ENCODE assay signal across 9 cellular contexts in genomic region chr1:145999321-146000024, GRCh38. TPM values are rescaled to one million over a fixed set of nuclear protein-coding genes. Genes with fewer than 3 reads are reported as not detected.
DNase-seq lines count a peak whose midpoint lies in the region; ATAC-seq and TF ChIP-seq lines count a peak whose summit lies in the region.
"Had no signal": no experiment of that assay in that cellular context is flagged by ENCODE, and none has a peak within 500 bp of the region (broad histone marks: within the 10 kb centered on the region; RNA-seq: fewer than 3 reads in every experiment).

No MANE protein-coding gene starts in this region.

- TF ChIP-seq POLR2A in right lobe of liver (IDR thresholded peaks at IDR 0.05), result peak; percentile 75
- peak; percentile 41 to 43 for TF ChIP-seq POLR2A in uterus (IDR thresholded peaks at IDR 0.05)

- peak overlapping the region; percentile 39 to 98 (median 88) for H3K27ac ChIP-seq in right lobe of liver
- H3K27ac ChIP-seq in uterus, result peak overlapping the region; percentile 96 to 100

- H3K4me1 Mint-ChIP-seq in activated naive CD8-positive, alpha-beta T cell treated with anti-CD3 and anti-CD28 coated beads, Interleukin-2, amount 50 U/mL, for 24 hours, result peaks cover 60% of the 10 kb centered on the region

- TF ChIP-seq CTCF in right lobe of liver (IDR thresholded peaks at IDR 0.05) (no peak), uterus (IDR thresholded peaks at IDR 0.05) (no peak)

- peaks cover 0 to 11% (median 8%) of the 10 kb centered on the region in 4 donors for H3K36me3 ChIP-seq in right lobe of liver
- H3K36me3 ChIP-seq in uterus, result no peaks in the 10 kb centered on the region

- H3K27me3 ChIP-seq in right lobe of liver (no peaks in the 10 kb centered on the region), uterus (no peaks in the 10 kb centered on the region)

- H3K9me3 ChIP-seq in right lobe of liver, result no peaks in the 10 kb centered on the region
- H3K9me3 ChIP-seq in uterus, result no peaks in the 10 kb centered on the region

- intact Hi-C loops in Right ventricle myocardium inferior (cut with DNase I) (loop anchor here (1.0 kb wide), 1 partner anchor 20 kb away; no protein-coding TSS in a partner anchor), cardiac septum (cut with DNase I) (loop anchor here (5.0 kb wide), 1 partner anchor 37 kb away; the partner anchor contains the start of genes ANKRD34A and POLR3GL), right lobe of liver (cut with DNase I) (no loop called here), uterus (cut with DNase I; ENCODE audit: low total_unique reads) (no loop called here)

- no peak for DNase-seq in Right ventricle myocardium inferior (ENCODE audit: missing footprints)
- no peak for DNase-seq in cardiac septum (ENCODE audit: low spot score)
- DNase-seq in activated naive CD8-positive, alpha-beta T cell treated with anti-CD3 and anti-CD28 coated beads, Interleukin-2, amount 50 U/mL, for 24 hours, result no peak
- peak; percentile 51 to 81 (median 67) for DNase-seq in right lobe of liver
- peak; percentile 67 to 77 for DNase-seq in uterus
- no peak for DNase-seq in OCI-M2 (lab: John Stamatoyannopoulos, UW; ENCODE audit: unreplicated experiment)
- DNase-seq in iPS-NIHi7 (ENCODE audit: extremely low spot score), result no peak

- H3K4me3 Mint-ChIP-seq in activated naive CD8-positive, alpha-beta T cell treated with anti-CD3 and anti-CD28 coated beads, Interleukin-2, amount 50 U/mL, for 24 hours, result peak overlapping the region; percentile 85

- peak overlapping the region; percentile 91 for H3K27ac Mint-ChIP-seq in activated naive CD8-positive, alpha-beta T cell treated with anti-CD3 and anti-CD28 coated beads, Interleukin-2, amount 50 U/mL, for 24 hours

- H3K4me3 ChIP-seq in right lobe of liver, result peak overlapping the region in 2 of 3 donors; percentile 3 to 4
- peak overlapping the region; percentile 4 to 60 for H3K4me3 ChIP-seq in uterus

- 10% methylated on average over 5 of the region's 5 CpGs for WGBS in right lobe of liver (ENCODE audit: insufficient coverage, low coverage, low lambda C conversion rate, missing lambda C conversion rate)

- H3K36me3 Mint-ChIP-seq in activated naive CD8-positive, alpha-beta T cell treated with anti-CD3 and anti-CD28 coated beads, Interleukin-2, amount 50 U/mL, for 24 hours (ENCODE audit: low read depth), result peaks cover 17% of the 10 kb centered on the region

- ATAC-seq in Right ventricle myocardium inferior (peak; percentile 41), right lobe of liver (peak; percentile 56 to 65 (median 63)), GM19452 (IDR thresholded peaks at IDR 0.05; ENCODE audit: unreplicated experiment) (no peak)
- ATAC-seq in activated naive CD8-positive, alpha-beta T cell treated with anti-CD3 and anti-CD28 coated beads, Interleukin-2, amount 50 U/mL, for 24 hours, result no peak

- no peaks in the 10 kb centered on the region for H3K27me3 Mint-ChIP-seq in activated naive CD8-positive, alpha-beta T cell treated with anti-CD3 and anti-CD28 coated beads, Interleukin-2, amount 50 U/mL, for 24 hours

- peaks cover 0 to 38% (median 14%) of the 10 kb centered on the region in 4 donors for H3K4me1 ChIP-seq in right lobe of liver
- H3K4me1 ChIP-seq in uterus, result peaks cover 4% of the 10 kb centered on the region in 2 donors

- H3K9me3 Mint-ChIP-seq in activated naive CD8-positive, alpha-beta T cell treated with anti-CD3 and anti-CD28 coated beads, Interleukin-2, amount 50 U/mL, for 24 hours, result no peaks in the 10 kb centered on the region

RNA-seq across cellular contexts. Expression of gene TXNIP, which starts 3.1 kb away (rescaled TPM):
- total RNA-seq in Right ventricle myocardium inferior, result 1,017 TPM
- total RNA-seq in cardiac septum, result 689 TPM
- 100 to 1,000 TPM in 3 of 6 experiments, 10 to 100 TPM in 3; 56.3 to 398 (median 134) TPM for total RNA-seq in right lobe of liver
- 1,000 to 10,000 TPM in 3 of 4 donors, 100 to 1,000 TPM in 1; 731 to 1,940 (median 1,478) TPM for total RNA-seq in uterus

RNA-seq across cellular contexts. Expression of gene HJV, which starts 22.1 kb away (rescaled TPM):
- total RNA-seq in Right ventricle myocardium inferior (71.0 TPM), cardiac septum (73.8 TPM), right lobe of liver (100 to 1,000 TPM in 4 of 6 experiments, 10 to 100 TPM in 2; 53.0 to 215 (median 109) TPM), uterus (not detected)
- total RNA-seq: pulmonary artery endothelial cell had no signal

RNA-seq across cellular contexts. Expression of gene POLR3GL, which starts 35.0 kb away (rescaled TPM):
- 49.1 TPM for total RNA-seq in Right ventricle myocardium inferior
- total RNA-seq in cardiac septum, result 36.8 TPM
- total RNA-seq in right lobe of liver, result 10 to 100 TPM in 4 of 6 experiments, 1 to 10 TPM in 2; 8.4 to 14.3 (median 11.9) TPM
- total RNA-seq in uterus, result 10 to 100 TPM in 2 of 4 donors, 1 to 10 TPM in 2; 3.3 to 28.1 (median 8.6) TPM

RNA-seq across cellular contexts. Expression of gene ANKRD34A, which starts 35.1 kb away (rescaled TPM):
- total RNA-seq in Right ventricle myocardium inferior, result 0.62 TPM
- total RNA-seq in cardiac septum, result 2.9 TPM
- under 1 TPM in 5 of 6 experiments, not detected in 1; 0.14 to 0.88 (median 0.22) TPM for total RNA-seq in right lobe of liver
- total RNA-seq in uterus, result 1 to 10 TPM in 1 of 4 donors, under 1 TPM in 3; 0.26 to 5.0 (median 0.61) TPM

RNA-seq across cellular contexts. Expression of gene LIX1L, which starts 41.7 kb away (rescaled TPM):
- 25.8 TPM for total RNA-seq in Right ventricle myocardium inferior
- 25.6 TPM for total RNA-seq in cardiac septum
- 10 to 100 TPM; 10.6 to 11.9 (median 11.0) TPM for total RNA-seq in right lobe of liver
- 10 to 100 TPM; 12.3 to 69.0 (median 32.2) TPM for total RNA-seq in uterus

Comparison
In these comparisons a context has a peak if more than half of its experiments do, and no peak if none do; other contexts are left out.
1. ATAC-seq: peak in Right ventricle myocardium inferior (single experiment) and right lobe of liver (4 of 4); none in activated naive CD8-positive, alpha-beta T cell treated with anti-CD3 and anti-CD28 coated beads, Interleukin-2, amount 50 U/mL, for 24 hours (single experiment) and GM19452 (single experiment).
2. DNase-seq: peak in right lobe of liver (3 of 3) and uterus (2 of 2); none in Right ventricle myocardium inferior (single experiment), cardiac septum (single experiment), activated naive CD8-positive, alpha-beta T cell treated with anti-CD3 and anti-CD28 coated beads, Interleukin-2, amount 50 U/mL, for 24 hours (single experiment), OCI-M2 (single experiment) and iPS-NIHi7 (single experiment).
3. RNA of gene HJV, which starts 22.1 kb away (total RNA-seq): 53.0 to 215 TPM in right lobe of liver, 73.8 TPM in cardiac septum (single experiment) and 71.0 TPM in Right ventricle myocardium inferior (single experiment); not detected in uterus; every median in the first group is over 10 times any median in the second.
4. intact Hi-C loops: an anchor here in Right ventricle myocardium inferior (1.0 kb wide) and cardiac septum (5.0 kb wide); none called in right lobe of liver and uterus.